ENCODE assay signal across 15 cellular contexts in the genomic region with DNA sequence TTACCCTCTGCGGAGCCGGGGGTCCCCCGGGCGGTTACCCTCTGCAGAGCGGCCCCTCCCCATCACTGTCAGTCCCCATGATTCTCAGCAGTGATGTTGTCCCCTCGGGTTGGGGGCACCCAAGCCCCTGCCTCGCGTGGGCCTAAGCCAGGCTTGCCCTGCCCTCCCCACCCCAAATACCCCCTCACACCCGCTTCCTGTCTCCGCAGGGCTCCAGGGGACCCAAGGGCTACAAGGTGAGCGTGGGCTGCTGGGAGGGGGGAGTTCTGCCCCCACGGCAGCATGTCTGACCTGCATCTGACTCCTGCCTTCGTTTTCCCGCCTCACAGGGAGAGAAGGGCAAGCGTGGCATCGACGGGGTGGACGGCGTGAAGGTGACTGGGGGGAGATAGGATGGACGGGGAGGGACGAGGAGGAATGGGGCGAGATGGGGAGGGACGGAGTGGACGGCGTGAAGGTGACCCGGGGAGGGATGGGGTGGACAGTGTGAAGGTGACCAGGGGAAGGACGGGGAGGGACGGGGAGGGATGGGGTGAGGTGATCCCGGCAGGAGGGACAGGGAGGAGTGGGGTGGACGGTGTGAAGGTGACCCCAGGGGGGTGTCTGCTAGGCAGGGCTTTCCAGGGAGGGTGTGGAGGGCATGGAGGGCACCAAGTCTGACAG. TPM values are rescaled to one million over a fixed set of nuclear protein-coding genes. Genes with fewer than 3 reads are reported as not detected.
DNase-seq lines count a peak whose midpoint lies in the region; ATAC-seq and TF ChIP-seq lines count a peak whose summit lies in the region.
"Had no signal": no experiment of that assay in that cellular context is flagged by ENCODE, and none has a peak within 500 bp of the region (broad histone marks: within the 10 kb centered on the region; RNA-seq: fewer than 3 reads in every experiment).

No MANE protein-coding gene starts in this region.

- no peak for ATAC-seq in activated CD4-positive, alpha-beta T cell treated with anti-CD3 and anti-CD28 coated beads for 36 hours
- ATAC-seq in sciatic nerve, result no peak

- H4K20me1 ChIP-seq in SK-N-SH (ENCODE audit: insufficient read depth), result no peaks in the 10 kb centered on the region

- no peak for TF ChIP-seq EP300 in SK-N-SH (IDR thresholded peaks at IDR 0.05; ENCODE audit: borderline replicate concordance in 1 of 2, low read depth in 1 of 2, low read length in 1 of 2)

- no peak overlapping the region for H2AFZ ChIP-seq in SK-N-SH (ENCODE audit: low read depth)

- no peaks in the 10 kb centered on the region for H3K79me2 ChIP-seq in SK-N-SH (ENCODE audit: insufficient read depth)

- DNase-seq in activated CD4-positive, alpha-beta T cell treated with anti-CD3 and anti-CD28 coated beads for 36 hours, result peak; percentile 1
- no peak for DNase-seq in activated CD4-positive, alpha-beta T cell treated with anti-CD3 and anti-CD28 coated beads, Interleukin-2, amount 50 U/mL, for 4 hours
- DNase-seq in AG10803 (ENCODE audit: low read depth) (no peak), endodermal cell (peak; percentile 27), sciatic nerve (ENCODE audit: low spot score) (peak; percentile 55), SK-N-SH (no peak), NCI-H226 (no peak), AG08396 (ENCODE audit: low spot score) (no peak)
- DNase-seq: activated CD4-positive, alpha-beta T cell treated with anti-CD3 and anti-CD28 coated beads, Interleukin-2, amount 50 U/mL, for 1 hour; Kasumi-1; NCI-H1436; substantia nigra; T-helper 9 cell had no signal

- no peaks in the 10 kb centered on the region for H3K9me3 Mint-ChIP-seq in activated CD4-positive, alpha-beta T cell treated with anti-CD3 and anti-CD28 coated beads for 36 hours (ENCODE audit: low read depth)
- H3K9me3 Mint-ChIP-seq in endodermal cell, result no peaks in the 10 kb centered on the region
- H3K9me3 Mint-ChIP-seq: CD4-positive, alpha-beta T cell had no signal

- no peak for TF ChIP-seq RAD21 in SK-N-SH (IDR thresholded peaks at IDR 0.05; ENCODE audit: low read length)

- H3K27ac ChIP-seq in endodermal cell (ENCODE audit: low read depth, low read length) (no peak overlapping the region), SK-N-SH (ENCODE audit: low read depth in 2 of 2, low read length in 1 of 2) (no peak overlapping the region)
- H3K27ac ChIP-seq: 22Rv1 had no signal

- WGBS in endodermal cell (ENCODE audit: insufficient coverage in 1 of 2, insufficient read length in 1 of 2), 2 experiments, result 82 to 87% methylated on average over 13 to 28 of the region's 30 CpGs
- WGBS in SK-N-SH (ENCODE audit: low lambda C conversion rate), result 86% methylated on average over 22 of the region's 30 CpGs

- CTCF ChIA-PET in activated CD4-positive, alpha-beta T cell treated with anti-CD3 and anti-CD28 coated beads for 36 hours (lab: Charles Lee), result no interaction called here
- CTCF ChIA-PET in SK-N-SH (lab: Yijun Ruan, JAX), result no interaction called here

- no peak overlapping the region for H3K4me3 Mint-ChIP-seq in activated CD4-positive, alpha-beta T cell treated with anti-CD3 and anti-CD28 coated beads for 36 hours
- H3K4me3 Mint-ChIP-seq in endodermal cell, result no peak overlapping the region
- H3K4me3 Mint-ChIP-seq: CD4-positive, alpha-beta T cell had no signal

- H3K27me3 Mint-ChIP-seq in activated CD4-positive, alpha-beta T cell treated with anti-CD3 and anti-CD28 coated beads for 36 hours, result no peaks in the 10 kb centered on the region
- no peaks in the 10 kb centered on the region for H3K27me3 Mint-ChIP-seq in endodermal cell (ENCODE audit: insufficient read depth)
- H3K27me3 Mint-ChIP-seq: CD4-positive, alpha-beta T cell had no signal

- TF ChIP-seq CTCF in AG10803 (conservative IDR thresholded peaks at IDR 0.05; ENCODE audit: low read length) (no peak), endodermal cell (conservative IDR thresholded peaks at IDR 0.05) (no peak), SK-N-SH (IDR thresholded peaks at IDR 0.05) (no peak)

- H3K9me2 ChIP-seq in SK-N-SH, result no peaks in the 10 kb centered on the region

- H3K4me1 Mint-ChIP-seq in activated CD4-positive, alpha-beta T cell treated with anti-CD3 and anti-CD28 coated beads for 36 hours, result no peaks in the 10 kb centered on the region
- H3K4me1 Mint-ChIP-seq in endodermal cell, result no peaks in the 10 kb centered on the region

- H3F3A ChIP-seq in SK-N-SH (replicated peaks; ENCODE audit: insufficient read depth), result no peaks in the 10 kb centered on the region

- intact Hi-C loops in activated CD4-positive, alpha-beta T cell treated with anti-CD3 and anti-CD28 coated beads for 36 hours (cut with DNase I, micrococcal nuclease), result no loop called here
- intact Hi-C loops in sciatic nerve (cut with DNase I), result loop anchor here (10.0 kb wide), 1 partner anchor 55 kb away; no protein-coding TSS in a partner anchor

- no peaks in the 10 kb centered on the region for H3K4me1 ChIP-seq in endodermal cell (ENCODE audit: control insufficient read depth, insufficient read depth, low read length)
- H3K4me1 ChIP-seq in SK-N-SH (ENCODE audit: control insufficient read depth in 1 of 2, insufficient read depth in 2 of 2, low read depth in 1 of 2, low read length in 1 of 2), result no peaks in the 10 kb centered on the region

- H3K27ac Mint-ChIP-seq in activated CD4-positive, alpha-beta T cell treated with anti-CD3 and anti-CD28 coated beads for 36 hours, result no peak overlapping the region
- no peak overlapping the region for H3K27ac Mint-ChIP-seq in endodermal cell
- H3K27ac Mint-ChIP-seq: CD4-positive, alpha-beta T cell had no signal

- peak overlapping the region; percentile 35 for H3K4me3 ChIP-seq in AG10803 (ENCODE audit: low read length)
- no peak overlapping the region for H3K4me3 ChIP-seq in endodermal cell (ENCODE audit: low read length)
- H3K4me3 ChIP-seq in SK-N-SH (ENCODE audit: low read depth in 2 of 2, low read length in 1 of 2), result no peak overlapping the region

- H3K36me3 Mint-ChIP-seq in activated CD4-positive, alpha-beta T cell treated with anti-CD3 and anti-CD28 coated beads for 36 hours (ENCODE audit: low read depth), result peaks cover 1% of the 10 kb centered on the region
- H3K36me3 Mint-ChIP-seq in endodermal cell (ENCODE audit: low read depth), result peaks cover 21% of the 10 kb centered on the region

- no peak overlapping the region for H3K9ac ChIP-seq in endodermal cell (ENCODE audit: extremely low read depth, low read length, poor library complexity, severe bottlenecking)
- no peak overlapping the region for H3K9ac ChIP-seq in SK-N-SH

- H3K36me3 ChIP-seq in endodermal cell (ENCODE audit: control insufficient read depth, insufficient read depth, low read length), result peaks cover 4% of the 10 kb centered on the region
- H3K36me3 ChIP-seq in SK-N-SH (replicated peaks in 1 of 2; ENCODE audit: control insufficient read depth in 1 of 2, insufficient read depth in 2 of 2, low read length in 1 of 2), result peaks cover 0 to 36% of the 10 kb centered on the region in 2 experiments

- H3K9me3 ChIP-seq in endodermal cell (ENCODE audit: control insufficient read depth, low read length), result no peaks in the 10 kb centered on the region
- H3K9me3 ChIP-seq in SK-N-SH, result no peaks in the 10 kb centered on the region

- POLR2A ChIA-PET in activated CD4-positive, alpha-beta T cell treated with anti-CD3 and anti-CD28 coated beads for 36 hours (lab: Charles Lee), result interaction anchor here (0.6 kb wide), 1 partner anchor 121 kb away, joined by 3 read pairs; no protein-coding TSS in a partner anchor
- POLR2A ChIA-PET in SK-N-SH (lab: Yijun Ruan, JAX), result no interaction called here

- no peak overlapping the region for H3K4me2 ChIP-seq in SK-N-SH

- H3K27me3 ChIP-seq in endodermal cell (ENCODE audit: control insufficient read depth, insufficient read depth, low read length, poor library complexity, severe bottlenecking) (no peaks in the 10 kb centered on the region), SK-N-SH (ENCODE audit: insufficient read depth) (no peaks in the 10 kb centered on the region)

TF ChIP-seq in SK-N-SH, 30 proteins besides CTCF, POLR2A, EP300 and RAD21:
- TF ChIP-seq TCF12 (IDR thresholded peaks at IDR 0.05) (no peak), ELF1 (IDR thresholded peaks at IDR 0.05) (no peak), CHD2 (IDR thresholded peaks at IDR 0.05; ENCODE audit: low read length, partially characterized antibody) (no peak), TEAD4 (IDR thresholded peaks at IDR 0.05; ENCODE audit: borderline replicate concordance, insufficient read depth) (no peak), YY1 (IDR thresholded peaks at IDR 0.05; ENCODE audit: low read depth) (no peak)

RNA-seq across cellular contexts. Expression of gene COL6A1, which starts 8.6 kb away (rescaled TPM):
- under 1 TPM; 0.57 to 0.69 TPM for total RNA-seq in activated CD4-positive, alpha-beta T cell treated with anti-CD3 and anti-CD28 coated beads for 36 hours
- total RNA-seq in endodermal cell (100 to 1,000 TPM; 232 to 407 TPM), sciatic nerve (247 TPM)
- polyA plus RNA-seq in endodermal cell (2013, experiment 1 of 2), result 172 TPM
- polyA plus RNA-seq in endodermal cell (2013, experiment 2 of 2), result 154 TPM
- polyA plus RNA-seq in SK-N-SH (2012; rRNA removed), result 37.3 and 107 TPM in 2 replicates
- 34.3 and 65.0 TPM in 2 replicates for polyA plus RNA-seq in SK-N-SH (2012; cell fraction: cytosol; rRNA removed)
- polyA plus RNA-seq in SK-N-SH (2012; cell fraction: nucleus; rRNA removed), result 241 and 268 TPM in 2 replicates

Comparison
In these comparisons a context has a peak if more than half of its experiments do, and no peak if none do; other contexts are left out.
1. DNase-seq: peak in activated CD4-positive, alpha-beta T cell treated with anti-CD3 and anti-CD28 coated beads for 36 hours (single experiment), endodermal cell (single experiment) and sciatic nerve (single experiment); none in activated CD4-positive, alpha-beta T cell treated with anti-CD3 and anti-CD28 coated beads, Interleukin-2, amount 50 U/mL, for 4 hours (0 of 2), AG10803 (single experiment), SK-N-SH (single experiment), NCI-H226 (single experiment) and AG08396 (single experiment).
2. RNA of gene COL6A1, which starts 8.6 kb away (total RNA-seq): 232 to 407 TPM in endodermal cell and 247 TPM in sciatic nerve (single experiment); 0.57 to 0.69 TPM in activated CD4-positive, alpha-beta T cell treated with anti-CD3 and anti-CD28 coated beads for 36 hours; every median in the first group is over 100 times any median in the second.